Comparison of ENCODE assay signal across 8 cellular contexts in genomic region chr6:144013486-144013909, GRCh38. TPM values are rescaled to one million over a fixed set of nuclear protein-coding genes. Genes with fewer than 3 reads are reported as not detected.
DNase-seq lines count a peak whose midpoint lies in the region; ATAC-seq and TF ChIP-seq lines count a peak whose summit lies in the region.

No MANE protein-coding gene starts in this region.

- TF ChIP-seq CTCF in GM23338 (conservative IDR thresholded peaks at IDR 0.05; ENCODE audit: low read depth in 2 of 2), result peak; percentile 87 to 95

- H3K4me3 Mint-ChIP-seq in GM23338, result no peak overlapping the region

- peaks cover 6% of the 10 kb centered on the region for H4K20me1 ChIP-seq in GM23338 (replicated peaks; ENCODE audit: insufficient read depth)

- peaks cover 19% of the 10 kb centered on the region; the same call in 2 of the 3 replicates for H3K9me3 Mint-ChIP-seq in GM23338

- no peaks in the 10 kb centered on the region for H3K9me2 ChIP-seq in GM23338 (ENCODE audit: insufficient read depth)

- H3K36me3 Mint-ChIP-seq in GM23338 (ENCODE audit: low read depth), result peaks cover 4% of the 10 kb centered on the region; the same call in 1 of the 3 replicates

- H3K4me1 Mint-ChIP-seq in GM23338, result no peaks in the 10 kb centered on the region

- 0 out of 2 replicates have a peak, but pooled peaks cover 2% of the 10 kb centered on the region for H3K36me3 ChIP-seq in GM23338 (ENCODE audit: insufficient read depth)

- no peak overlapping the region for H3K4me2 ChIP-seq in GM23338

- H3K4me1 ChIP-seq in GM23338 (ENCODE audit: insufficient read depth), result no peaks in the 10 kb centered on the region; the same call in 1 of the 2 replicates

- no peak overlapping the region for H3K4me3 ChIP-seq in GM23338

- H3K79me2 ChIP-seq in GM23338 (replicated peaks; ENCODE audit: insufficient read depth), result no peaks in the 10 kb centered on the region

- ATAC-seq in GM23338 (peak; percentile 53), GM19395 (IDR thresholded peaks at IDR 0.05; ENCODE audit: unreplicated experiment) (no peak)

- peaks cover 48% of the 10 kb centered on the region for H3K27me3 ChIP-seq in GM23338 (ENCODE audit: insufficient read depth)

- H3K27ac ChIP-seq in GM23338 (ENCODE audit: low read depth), result no peak overlapping the region

- peak in 9 of 14 donors; percentile 2 to 45 (median 13) for DNase-seq in C1 segment of cervical spinal cord (lab: John Stamatoyannopoulos, UW)
- peak; percentile 93 for DNase-seq in GM23338 (ENCODE audit: low spot score)
- peak; percentile 66 for DNase-seq in NCI-H2196 treated with DMSO at 0.1 percent for 48 hours (lab: John Stamatoyannopoulos, UW; ENCODE audit: unreplicated experiment)
- peak; percentile 21 for DNase-seq in activated CD4-positive, CD25-positive, alpha-beta regulatory T cell treated with anti-CD3 and anti-CD28 coated beads, Interleukin-2, amount 50 U/mL, for 16 hours (ENCODE audit: low read depth, low spot score)
- DNase-seq in cerebellar cortex (ENCODE audit: low spot score), result peak; percentile 79
- DNase-seq in kidney tubule cell (ENCODE audit: low spot score), result peak; percentile 78
- DNase-seq in stimulated activated CD4-positive, alpha-beta T cell treated with anti-CD3 and anti-CD28 coated beads, Interleukin-4, amount 100 ng/mL, for 4 hours, result peak; percentile 49 to 60

- H2AFZ ChIP-seq in GM23338, result no peak overlapping the region

- H3K27ac Mint-ChIP-seq in GM23338, result no peak overlapping the region

- no peaks in the 10 kb centered on the region for H3F3A ChIP-seq in GM23338 (replicated peaks; ENCODE audit: low read depth)

- peaks cover 34% of the 10 kb centered on the region for H3K27me3 Mint-ChIP-seq in GM23338 (ENCODE audit: insufficient read depth, low read depth, poor library complexity)

TF ChIP-seq in GM23338, 12 proteins besides CTCF, POLR2A, EP300 and RAD21:
- TF ChIP-seq POLR2AphosphoS5 (IDR thresholded peaks at IDR 0.05; ENCODE audit: low read depth) (no peak), ZNF331 (CRISPR knock-in tag; IDR thresholded peaks at IDR 0.05; ENCODE audit: low read depth) (0 out of 2 replicates have a peak, but pooled peaks have one; percentile 13)

RNA-seq across cellular contexts. Expression of gene PLAGL1, which starts 5.4 kb away (rescaled TPM):
- total RNA-seq in GM23338 (2014; rRNA removed; shearing (Covaris generic)), result 0.66 and 0.90 TPM in 2 replicates
- polyA plus RNA-seq in GM23338 (2016; fragmentation: Nextera tagmentation; extraction: Ambion mirVana), result 1.4 and 1.7 TPM in 2 replicates

Comparison
In these comparisons a context has a peak if more than half of its experiments do, and no peak if none do; other contexts are left out.
1. DNase-seq: peak in every context shown above with its lines; median percentile 93 in GM23338; 79 in cerebellar cortex; 78 in kidney tubule cell; 66 in NCI-H2196 treated with DMSO at 0.1 percent for 48 hours; 54 in stimulated activated CD4-positive, alpha-beta T cell treated with anti-CD3 and anti-CD28 coated beads, Interleukin-4, amount 100 ng/mL, for 4 hours; 21 in activated CD4-positive, CD25-positive, alpha-beta regulatory T cell treated with anti-CD3 and anti-CD28 coated beads, Interleukin-2, amount 50 U/mL, for 16 hours; 13 in C1 segment of cervical spinal cord.